23 cellular contexts compared by ENCODE assay signal in genomic region chr3:151459360-151459759, GRCh38. TPM values are rescaled to one million over a fixed set of nuclear protein-coding genes. Genes with fewer than 3 reads are reported as not detected.
"Had no signal": no experiment of that assay in that cellular context is flagged by ENCODE, and none has a peak within 500 bp of the region (broad histone marks: within the 10 kb centered on the region; RNA-seq: fewer than 3 reads in every experiment).

No MANE protein-coding gene starts in this region.

- H3K4me1 ChIP-seq: prostate gland, uterus had no signal

- H3K27me3 ChIP-seq: uterus had no signal

- ATAC-seq: naive thymus-derived CD8-positive, alpha-beta T cell; stimulated activated effector memory CD8-positive, alpha-beta T cell treated with anti-CD3 and anti-CD28 coated beads, Interleukin-12 subunit alpha, Interleukin-12 subunit beta, amount 100 ng/mL, for 72 hours; stimulated activated naive CD8-positive, alpha-beta T cell treated with anti-CD3 and anti-CD28 coated beads, Interleukin-15, amount 100 ng/mL, for 72 hours had no signal

- H3K4me3 ChIP-seq: hepatocyte, prostate gland, tibial nerve, uterus had no signal

- H3K27ac ChIP-seq: hepatocyte, prostate gland, tibial nerve, uterus had no signal

- H3K4me3 Mint-ChIP-seq: activated naive CD4-positive, alpha-beta T cell treated with anti-CD3 and anti-CD28 coated beads, Interleukin-2, amount 50 U/mL, for 24 hours; dendritic cell treated with granulocyte-macrophage colony-stimulating factor and Interleukin-4, amounts not matched to agents 40 ng/mL and 50 ng/mL, for 4 days; naive thymus-derived CD8-positive, alpha-beta T cell; stimulated activated effector memory CD8-positive, alpha-beta T cell treated with anti-CD3 and anti-CD28 coated beads, Interleukin-12 subunit alpha, Interleukin-12 subunit beta, amount 100 ng/mL, for 72 hours; stimulated activated naive CD8-positive, alpha-beta T cell treated with anti-CD3 and anti-CD28 coated beads, Interleukin-15, amount 100 ng/mL, for 72 hours had no signal

- H3K36me3 ChIP-seq: prostate gland, tibial nerve, uterus had no signal

- H3K9me3 ChIP-seq: prostate gland, tibial nerve, uterus had no signal

- H3K27ac Mint-ChIP-seq: activated naive CD4-positive, alpha-beta T cell treated with anti-CD3 and anti-CD28 coated beads, Interleukin-2, amount 50 U/mL, for 24 hours; brain; dendritic cell treated with granulocyte-macrophage colony-stimulating factor and Interleukin-4, amounts not matched to agents 40 ng/mL and 50 ng/mL, for 4 days; naive thymus-derived CD8-positive, alpha-beta T cell; stimulated activated effector memory CD8-positive, alpha-beta T cell treated with anti-CD3 and anti-CD28 coated beads, Interleukin-12 subunit alpha, Interleukin-12 subunit beta, amount 100 ng/mL, for 72 hours had no signal

- H3K36me3 Mint-ChIP-seq: activated naive CD4-positive, alpha-beta T cell treated with anti-CD3 and anti-CD28 coated beads, Interleukin-2, amount 50 U/mL, for 24 hours; brain; naive thymus-derived CD8-positive, alpha-beta T cell; stimulated activated effector memory CD8-positive, alpha-beta T cell treated with anti-CD3 and anti-CD28 coated beads, Interleukin-12 subunit alpha, Interleukin-12 subunit beta, amount 100 ng/mL, for 72 hours had no signal

- H3K9me3 Mint-ChIP-seq: activated naive CD4-positive, alpha-beta T cell treated with anti-CD3 and anti-CD28 coated beads, Interleukin-2, amount 50 U/mL, for 24 hours; brain; dendritic cell treated with granulocyte-macrophage colony-stimulating factor and Interleukin-4, amounts not matched to agents 40 ng/mL and 50 ng/mL, for 4 days; naive thymus-derived CD8-positive, alpha-beta T cell; stimulated activated effector memory CD8-positive, alpha-beta T cell treated with anti-CD3 and anti-CD28 coated beads, Interleukin-12 subunit alpha, Interleukin-12 subunit beta, amount 100 ng/mL, for 72 hours; stimulated activated naive CD8-positive, alpha-beta T cell treated with anti-CD3 and anti-CD28 coated beads, Interleukin-15, amount 100 ng/mL, for 72 hours had no signal

- DNase-seq: activated CD4-positive, alpha-beta T cell treated with anti-CD3 and anti-CD28 coated beads for 1 hour; activated gamma-delta T cell treated with Interleukin-2 at 50 U/mL for 16 hours; activated T-cell treated with anti-CD3 and anti-CD28 coated beads, Interleukin-2, amount 50 U/mL, for 1 hour; anterior cingulate cortex; caudate nucleus; effector CD4-positive, alpha-beta T cell; foreskin melanocyte; glutamatergic neuron; kidney glomerular epithelial cell; naive thymus-derived CD8-positive, alpha-beta T cell; stimulated activated CD4-positive, alpha-beta T cell treated with anti-CD3 and anti-CD28 coated beads, Interleukin-12 subunit alpha, Interleukin-12 subunit beta, amount 100 ng/mL, for 4 hours; stimulated activated CD4-positive, alpha-beta T cell treated with anti-CD3 and anti-CD28 coated beads, Interleukin-1b, Interleukin-23, amount 100 ng/mL, for 48 hours; stimulated activated naive CD8-positive, alpha-beta T cell treated with anti-CD3 and anti-CD28 coated beads, Interleukin-15, amount 100 ng/mL, for 72 hours; T-helper 9 cell; uterus had no signal

- H3K4me1 Mint-ChIP-seq: activated naive CD4-positive, alpha-beta T cell treated with anti-CD3 and anti-CD28 coated beads, Interleukin-2, amount 50 U/mL, for 24 hours; stimulated activated effector memory CD8-positive, alpha-beta T cell treated with anti-CD3 and anti-CD28 coated beads, Interleukin-12 subunit alpha, Interleukin-12 subunit beta, amount 100 ng/mL, for 72 hours had no signal

RNA-seq across cellular contexts. Expression of gene IGSF10, which starts 1.5 kb away (rescaled TPM):
- total RNA-seq: naive thymus-derived CD8-positive, alpha-beta T cell; T-helper 1 cell treated with Interleukin-12 subunit alpha and Interleukin-12 subunit beta and Interleukin-4 antibody, amounts not matched to agents 30 ng/mL and 1 ng/mL, for 36 hours had no signal
